ENCODE assay signal across 1 cellular context in genomic region chr22:28112130-28112529, GRCh38.
TF ChIP-seq lines count a peak whose summit lies in the region.

No MANE protein-coding gene starts in this region.

TF ChIP-seq in neural cell, 6 proteins besides CTCF, POLR2A, EP300 and RAD21 (continued from another document):
- TF ChIP-seq REST (IDR thresholded peaks at IDR 0.05; ENCODE audit: borderline replicate concordance) (no peak), POLR2AphosphoS5 (IDR thresholded peaks at IDR 0.05) (no peak), TAF1 (IDR thresholded peaks at IDR 0.05; ENCODE audit: low read depth) (no peak)
